ENCODE assay signal across 1 cellular context in the genomic region with DNA sequence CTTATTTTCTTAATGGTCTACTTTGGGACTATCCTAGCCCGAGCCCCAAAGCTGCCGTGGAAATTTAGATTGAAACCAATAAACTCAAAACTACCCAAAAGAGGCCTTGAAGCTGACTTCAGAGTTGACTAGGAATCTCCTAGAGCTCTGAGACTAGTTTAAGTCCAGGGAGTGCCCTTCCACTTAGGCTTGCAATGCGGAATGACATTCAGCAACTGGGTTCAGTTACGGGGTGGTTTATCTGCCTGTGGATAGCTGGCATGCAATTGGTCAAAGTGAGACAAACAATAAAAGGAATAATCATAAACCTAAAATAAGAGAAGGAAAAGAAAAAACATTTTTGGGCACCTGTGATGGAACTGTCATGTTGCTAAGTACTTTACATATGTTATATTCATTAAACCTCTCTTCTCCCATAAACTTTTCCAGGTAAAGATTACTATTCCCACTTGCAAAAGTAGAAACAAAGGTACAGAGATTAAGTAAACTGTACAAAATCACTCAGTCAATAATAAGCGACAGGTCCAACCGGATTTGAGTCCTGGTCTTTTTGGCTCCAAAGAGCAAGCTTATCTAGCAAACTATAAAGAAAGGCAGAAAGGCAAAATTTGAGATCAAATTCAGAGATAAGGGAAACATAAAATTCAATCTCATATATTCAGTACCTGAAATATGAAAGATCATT.
TF ChIP-seq lines count a peak whose summit lies in the region.

No MANE protein-coding gene starts in this region.

TF ChIP-seq in HepG2, 621 proteins besides CTCF, POLR2A, EP300 and RAD21 (continued from another document and continues in another):
- TF ChIP-seq SNAPC4 (CRISPR knock-in tag; IDR thresholded peaks at IDR 0.05) (no peak), RORA (CRISPR knock-in tag; IDR thresholded peaks at IDR 0.05) (no peak), FOXA3 (CRISPR knock-in tag; IDR thresholded peaks at IDR 0.05) (peak; percentile 60), CENPBD1 (CRISPR knock-in tag; IDR thresholded peaks at IDR 0.05; ENCODE audit: borderline replicate concordance, low read depth) (no peak), ZBTB38 (CRISPR knock-in tag; IDR thresholded peaks at IDR 0.05) (no peak; the same call in 1 of the 2 replicates), THYN1 (CRISPR knock-in tag; IDR thresholded peaks at IDR 0.05; ENCODE audit: borderline replicate concordance, low read depth) (no peak), MED13 (CRISPR knock-in tag; IDR thresholded peaks at IDR 0.05) (no peak), POLR2AphosphoS2 (IDR thresholded peaks at IDR 0.05; ENCODE audit: low read depth, low read length) (no peak), MEIS2 (CRISPR knock-in tag; IDR thresholded peaks at IDR 0.05) (no peak), ZNF138 (CRISPR knock-in tag; IDR thresholded peaks at IDR 0.05; ENCODE audit: low read depth) (no peak), MIER3 (CRISPR knock-in tag; IDR thresholded peaks at IDR 0.05; ENCODE audit: borderline replicate concordance) (no peak), ZNF615 (CRISPR knock-in tag; IDR thresholded peaks at IDR 0.05; ENCODE audit: borderline replicate concordance) (no peak), PHF5A (CRISPR knock-in tag; IDR thresholded peaks at IDR 0.05; ENCODE audit: low read depth, unreplicated experiment) (peak; percentile 45), PAF1 (CRISPR knock-in tag; IDR thresholded peaks at IDR 0.05) (no peak), SALL1 (CRISPR knock-in tag; IDR thresholded peaks at IDR 0.05) (no peak), HDAC2 (CRISPR knock-in tag; IDR thresholded peaks at IDR 0.05) (0 out of 2 replicates have a peak, but pooled peaks have one; percentile 36), ZNF451 (CRISPR knock-in tag; IDR thresholded peaks at IDR 0.05) (no peak), NFKB2 (CRISPR knock-in tag; IDR thresholded peaks at IDR 0.05; ENCODE audit: borderline replicate concordance) (no peak), ARNT2 (CRISPR knock-in tag; IDR thresholded peaks at IDR 0.05; ENCODE audit: low read depth) (no peak), TGIF2 (CRISPR knock-in tag; IDR thresholded peaks at IDR 0.05) (no peak), HNRNPK (IDR thresholded peaks at IDR 0.05; ENCODE audit: low read depth, low read length, poor library complexity, severe bottlenecking) (no peak), ZNF121 (CRISPR knock-in tag; IDR thresholded peaks at IDR 0.05) (no peak), MTF2 (CRISPR knock-in tag; IDR thresholded peaks at IDR 0.05; ENCODE audit: borderline replicate concordance) (no peak), ZNF335 (CRISPR knock-in tag; IDR thresholded peaks at IDR 0.05) (no peak), SOX6 (IDR thresholded peaks at IDR 0.05) (no peak), SOX6 (CRISPR knock-in tag; IDR thresholded peaks at IDR 0.05) (peak; percentile 57; the same call in 1 of the 2 replicates), NR2F1 (CRISPR knock-in tag; IDR thresholded peaks at IDR 0.05) (no peak), HHEX (CRISPR knock-in tag; IDR thresholded peaks at IDR 0.05) (no peak), AFF4 (CRISPR knock-in tag; IDR thresholded peaks at IDR 0.05) (no peak), ZNF460 (CRISPR knock-in tag; IDR thresholded peaks at IDR 0.05; ENCODE audit: borderline replicate concordance) (no peak), MIXL1 (CRISPR knock-in tag; IDR thresholded peaks at IDR 0.05) (peak; percentile 83; the same call in 1 of the 2 replicates), ELF3 (CRISPR knock-in tag; IDR thresholded peaks at IDR 0.05) (no peak), ZNF569 (CRISPR knock-in tag; IDR thresholded peaks at IDR 0.05; ENCODE audit: borderline replicate concordance) (no peak), MTF1 (CRISPR knock-in tag; IDR thresholded peaks at IDR 0.05) (no peak), ZNF225 (CRISPR knock-in tag; IDR thresholded peaks at IDR 0.05) (no peak), SATB2 (CRISPR knock-in tag; IDR thresholded peaks at IDR 0.05) (no peak), ZNF720 (CRISPR knock-in tag; IDR thresholded peaks at IDR 0.05) (no peak)
- TF ChIP-seq, protein P1, sequence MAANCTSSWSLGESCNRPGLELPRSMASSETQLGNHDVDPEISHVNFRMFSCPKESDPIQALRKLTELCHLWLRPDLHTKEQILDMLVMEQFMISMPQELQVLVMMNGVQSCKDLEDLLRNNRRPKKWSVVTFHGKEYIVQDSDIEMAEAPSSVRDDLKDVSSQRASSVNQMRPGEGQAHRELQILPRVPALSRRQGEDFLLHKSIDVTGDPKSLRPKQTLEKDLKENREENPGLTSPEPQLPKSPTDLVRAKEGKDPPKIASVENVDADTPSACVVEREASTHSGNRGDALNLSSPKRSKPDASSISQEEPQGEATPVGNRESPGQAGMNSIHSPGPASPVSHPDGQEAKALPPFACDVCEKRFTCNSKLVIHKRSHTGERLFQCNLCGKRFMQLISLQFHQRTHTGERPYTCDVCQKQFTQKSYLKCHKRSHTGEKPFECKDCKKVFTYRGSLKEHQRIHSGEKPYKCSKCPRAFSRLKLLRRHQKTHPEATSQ (CRISPR knock-in tag; IDR thresholded peaks at IDR 0.05; ENCODE audit: borderline replicate concordance): no peak
- TF ChIP-seq, protein P2, sequence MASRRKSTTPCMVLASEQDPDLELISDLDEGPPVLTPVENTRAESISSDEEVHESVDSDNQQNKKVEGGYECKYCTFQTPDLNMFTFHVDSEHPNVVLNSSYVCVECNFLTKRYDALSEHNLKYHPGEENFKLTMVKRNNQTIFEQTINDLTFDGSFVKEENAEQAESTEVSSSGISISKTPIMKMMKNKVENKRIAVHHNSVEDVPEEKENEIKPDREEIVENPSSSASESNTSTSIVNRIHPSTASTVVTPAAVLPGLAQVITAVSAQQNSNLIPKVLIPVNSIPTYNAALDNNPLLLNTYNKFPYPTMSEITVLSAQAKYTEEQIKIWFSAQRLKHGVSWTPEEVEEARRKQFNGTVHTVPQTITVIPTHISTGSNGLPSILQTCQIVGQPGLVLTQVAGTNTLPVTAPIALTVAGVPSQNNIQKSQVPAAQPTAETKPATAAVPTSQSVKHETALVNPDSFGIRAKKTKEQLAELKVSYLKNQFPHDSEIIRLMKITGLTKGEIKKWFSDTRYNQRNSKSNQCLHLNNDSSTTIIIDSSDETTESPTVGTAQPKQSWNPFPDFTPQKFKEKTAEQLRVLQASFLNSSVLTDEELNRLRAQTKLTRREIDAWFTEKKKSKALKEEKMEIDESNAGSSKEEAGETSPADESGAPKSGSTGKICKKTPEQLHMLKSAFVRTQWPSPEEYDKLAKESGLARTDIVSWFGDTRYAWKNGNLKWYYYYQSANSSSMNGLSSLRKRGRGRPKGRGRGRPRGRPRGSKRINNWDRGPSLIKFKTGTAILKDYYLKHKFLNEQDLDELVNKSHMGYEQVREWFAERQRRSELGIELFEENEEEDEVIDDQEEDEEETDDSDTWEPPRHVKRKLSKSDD (CRISPR knock-in tag; IDR thresholded peaks at IDR 0.05; ENCODE audit: low read depth): no peak
- TF ChIP-seq, protein P3, sequence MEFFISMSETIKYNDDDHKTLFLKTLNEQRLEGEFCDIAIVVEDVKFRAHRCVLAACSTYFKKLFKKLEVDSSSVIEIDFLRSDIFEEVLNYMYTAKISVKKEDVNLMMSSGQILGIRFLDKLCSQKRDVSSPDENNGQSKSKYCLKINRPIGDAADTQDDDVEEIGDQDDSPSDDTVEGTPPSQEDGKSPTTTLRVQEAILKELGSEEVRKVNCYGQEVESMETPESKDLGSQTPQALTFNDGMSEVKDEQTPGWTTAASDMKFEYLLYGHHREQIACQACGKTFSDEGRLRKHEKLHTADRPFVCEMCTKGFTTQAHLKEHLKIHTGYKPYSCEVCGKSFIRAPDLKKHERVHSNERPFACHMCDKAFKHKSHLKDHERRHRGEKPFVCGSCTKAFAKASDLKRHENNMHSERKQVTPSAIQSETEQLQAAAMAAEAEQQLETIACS (CRISPR knock-in tag; IDR thresholded peaks at IDR 0.05): no peak
- TF ChIP-seq, protein P4, sequence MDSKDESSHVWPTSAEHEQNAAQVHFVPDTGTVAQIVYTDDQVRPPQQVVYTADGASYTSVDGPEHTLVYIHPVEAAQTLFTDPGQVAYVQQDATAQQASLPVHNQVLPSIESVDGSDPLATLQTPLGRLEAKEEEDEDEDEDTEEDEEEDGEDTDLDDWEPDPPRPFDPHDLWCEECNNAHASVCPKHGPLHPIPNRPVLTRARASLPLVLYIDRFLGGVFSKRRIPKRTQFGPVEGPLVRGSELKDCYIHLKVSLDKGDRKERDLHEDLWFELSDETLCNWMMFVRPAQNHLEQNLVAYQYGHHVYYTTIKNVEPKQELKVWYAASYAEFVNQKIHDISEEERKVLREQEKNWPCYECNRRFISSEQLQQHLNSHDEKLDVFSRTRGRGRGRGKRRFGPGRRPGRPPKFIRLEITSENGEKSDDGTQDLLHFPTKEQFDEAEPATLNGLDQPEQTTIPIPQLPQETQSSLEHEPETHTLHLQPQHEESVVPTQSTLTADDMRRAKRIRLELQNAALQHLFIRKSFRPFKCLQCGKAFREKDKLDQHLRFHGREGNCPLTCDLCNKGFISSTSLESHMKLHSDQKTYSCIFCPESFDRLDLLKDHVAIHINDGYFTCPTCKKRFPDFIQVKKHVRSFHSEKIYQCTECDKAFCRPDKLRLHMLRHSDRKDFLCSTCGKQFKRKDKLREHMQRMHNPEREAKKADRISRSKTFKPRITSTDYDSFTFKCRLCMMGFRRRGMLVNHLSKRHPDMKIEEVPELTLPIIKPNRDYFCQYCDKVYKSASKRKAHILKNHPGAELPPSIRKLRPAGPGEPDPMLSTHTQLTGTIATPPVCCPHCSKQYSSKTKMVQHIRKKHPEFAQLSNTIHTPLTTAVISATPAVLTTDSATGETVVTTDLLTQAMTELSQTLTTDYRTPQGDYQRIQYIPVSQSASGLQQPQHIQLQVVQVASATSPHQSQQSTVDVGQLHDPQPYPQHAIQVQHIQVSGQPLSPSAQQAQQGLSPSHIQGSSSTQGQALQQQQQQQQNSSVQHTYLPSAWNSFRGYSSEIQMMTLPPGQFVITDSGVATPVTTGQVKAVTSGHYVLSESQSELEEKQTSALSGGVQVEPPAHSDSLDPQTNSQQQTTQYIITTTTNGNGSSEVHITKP (CRISPR knock-in tag; IDR thresholded peaks at IDR 0.05; ENCODE audit: low read depth): no peak
- TF ChIP-seq, protein P5, sequence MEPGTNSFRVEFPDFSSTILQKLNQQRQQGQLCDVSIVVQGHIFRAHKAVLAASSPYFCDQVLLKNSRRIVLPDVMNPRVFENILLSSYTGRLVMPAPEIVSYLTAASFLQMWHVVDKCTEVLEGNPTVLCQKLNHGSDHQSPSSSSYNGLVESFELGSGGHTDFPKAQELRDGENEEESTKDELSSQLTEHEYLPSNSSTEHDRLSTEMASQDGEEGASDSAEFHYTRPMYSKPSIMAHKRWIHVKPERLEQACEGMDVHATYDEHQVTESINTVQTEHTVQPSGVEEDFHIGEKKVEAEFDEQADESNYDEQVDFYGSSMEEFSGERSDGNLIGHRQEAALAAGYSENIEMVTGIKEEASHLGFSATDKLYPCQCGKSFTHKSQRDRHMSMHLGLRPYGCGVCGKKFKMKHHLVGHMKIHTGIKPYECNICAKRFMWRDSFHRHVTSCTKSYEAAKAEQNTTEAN (CRISPR knock-in tag; conservative IDR thresholded peaks at IDR 0.05): no peak
